33 cellular contexts compared by ENCODE assay signal in genomic region chr5:173158366-173158765, GRCh38.
"Had no signal": no experiment of that assay in that cellular context is flagged by ENCODE, and none has a peak within 500 bp of the region (broad histone marks: within the 10 kb centered on the region; RNA-seq: fewer than 3 reads in every experiment).

No MANE protein-coding gene starts in this region.

- H3K27ac ChIP-seq: adrenal gland, body of pancreas, brain microvascular endothelial cell, breast epithelium, VCaP had no signal

- H3K4me1 ChIP-seq: breast epithelium had no signal

- DNase-seq: activated B cell treated with CpG ODN at 0.5 μM for 24 hours; activated CD4-positive, alpha-beta memory T cell treated with anti-CD3 and anti-CD28 coated beads for 36 hours; activated CD4-positive, alpha-beta T cell treated with anti-CD3 and anti-CD28 coated beads for 4 hours; activated CD4-positive, alpha-beta T cell treated with anti-CD3 and anti-CD28 coated beads, Interleukin-2, amount 10 ng/mL, durations not matched to agents 24 days and 14 days; activated CD4-positive, alpha-beta T cell treated with anti-CD3 and anti-CD28 coated beads, Interleukin-2, amount 50 U/mL, for 1 hour; activated CD4-positive, alpha-beta T cell treated with anti-CD3 and anti-CD28 coated beads, Interleukin-2, amount 50 U/mL, for 4 hours; activated CD4-positive, CD25-positive, alpha-beta regulatory T cell treated with anti-CD3 and anti-CD28 coated beads, Interleukin-2, amount 50 U/mL, for 72 hours; activated CD8-positive, alpha-beta memory T cell treated with anti-CD3 and anti-CD28 coated beads, Interleukin-2, amount 50 U/mL, for 4 hours; activated CD8-positive, alpha-beta T cell treated with anti-CD3 and anti-CD28 coated beads for 36 hours; activated effector memory CD4-positive, alpha-beta T cell treated with anti-CD3 and anti-CD28 coated beads, Interleukin-2, amount 50 U/mL, for 16 hours; activated gamma-delta T cell treated with Interleukin-2 at 50 U/mL for 16 hours; activated naive CD4-positive, alpha-beta T cell; activated naive CD4-positive, alpha-beta T cell treated with anti-CD3 and anti-CD28 coated beads for 36 hours; activated naive CD4-positive, alpha-beta T cell treated with anti-CD3 and anti-CD28 coated beads, Interleukin-2, amount 50 U/mL, for 16 hours; activated naive CD8-positive, alpha-beta T cell treated with anti-CD3 and anti-CD28 coated beads for 36 hours; activated T-cell treated with anti-CD3 and anti-CD28 coated beads for 4 hours; activated T-cell treated with anti-CD3 and anti-CD28 coated beads, Interleukin-2, amount 50 U/mL, for 1 hour; activated T-cell treated with anti-CD3 and anti-CD28 coated beads, Interleukin-2, amount 50 U/mL, for 4 hours; activated T-cell treated with anti-CD3 and anti-CD28 coated beads, Interleukin-2, amount 50 U/mL, for 72 hours; amniotic stem cell; aorta; body of pancreas; brain microvascular endothelial cell; central memory CD4-positive, alpha-beta T cell; SW 1271; T-helper 1 cell; T-helper 2 cell; T-helper 9 cell had no signal

- H3K9me3 ChIP-seq: adrenal gland, body of pancreas, breast epithelium had no signal

- H3K4me3 ChIP-seq: adrenal gland, body of pancreas, breast epithelium had no signal

- ATAC-seq: activated CD8-positive, alpha-beta T cell treated with anti-CD3 and anti-CD28 coated beads for 36 hours; activated naive CD4-positive, alpha-beta T cell treated with anti-CD3 and anti-CD28 coated beads, Interleukin-2, amount 50 U/mL, for 72 hours; activated T-cell treated with anti-CD3 and anti-CD28 coated beads, Interleukin-2, amount 50 U/mL, for 4 hours; activated T-cell treated with anti-CD3 and anti-CD28 coated beads, Interleukin-2, amount 50 U/mL, for 72 hours; activated T-helper 17 cell treated with anti-CD3 and anti-CD28 coated beads, Interleukin-2, amount 50 U/mL, for 72 hours; body of pancreas had no signal

- H3K36me3 ChIP-seq: breast epithelium had no signal

- H3K27me3 ChIP-seq: adrenal gland, body of pancreas, brain microvascular endothelial cell, breast epithelium had no signal
